ENCODE assay signal across 21 cellular contexts in the genomic region with DNA sequence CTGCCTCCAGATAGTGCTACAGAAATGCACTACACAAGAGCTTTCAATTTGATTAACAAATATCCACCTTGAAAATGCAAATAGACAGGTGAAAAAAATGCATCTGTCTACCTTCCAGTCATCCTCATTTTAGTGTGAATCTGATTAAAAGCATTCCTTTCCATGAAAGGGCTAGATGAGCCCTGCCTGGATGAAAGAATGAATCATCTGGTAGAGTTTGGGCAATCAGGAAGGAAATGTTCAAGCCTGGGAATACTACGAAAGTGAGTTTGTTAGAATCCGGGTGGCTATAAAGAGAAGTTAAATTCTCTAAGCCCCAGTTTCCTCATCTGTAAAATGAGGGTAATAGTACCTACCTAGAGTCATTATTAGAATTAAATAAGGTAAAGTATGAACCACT.
A peak's percentile ranks its signal among the peaks of the same experiment; 100 is the strongest.
DNase-seq lines count a peak whose midpoint lies in the region; ATAC-seq and TF ChIP-seq lines count a peak whose summit lies in the region.
"Had no signal": no experiment of that assay in that cellular context is flagged by ENCODE, and none has a peak within 500 bp of the region (broad histone marks: within the 10 kb centered on the region; RNA-seq: fewer than 3 reads in every experiment).

No MANE protein-coding gene starts in this region.

- no peak for TF ChIP-seq CTCF in sigmoid colon (IDR thresholded peaks at IDR 0.05)

- no peak overlapping the region for H3K4me3 ChIP-seq in sigmoid colon
- H3K4me3 ChIP-seq: ascending aorta, tibial nerve had no signal

- no peak for TF ChIP-seq EP300 in sigmoid colon (IDR thresholded peaks at IDR 0.05)

- DNase-seq in ELR (ENCODE audit: low read depth) (peak; percentile 42), LHCN-M2 (ENCODE audit: low read depth) (peak; percentile 51), amniotic epithelial cell (ENCODE audit: low read depth) (peak; percentile 76), medulla oblongata (ENCODE audit: extremely low spot score) (peak; percentile 27), sigmoid colon (no peak), NCI-H2227 treated with DMSO at 0.1 percent for 48 hours (lab: John Stamatoyannopoulos, UW) (no peak)
- DNase-seq in activated naive CD4-positive, alpha-beta T cell (lab: John Stamatoyannopoulos, UW) = no peak
- DNase-seq: activated CD4-positive, alpha-beta memory T cell treated with anti-CD3 and anti-CD28 coated beads for 36 hours; activated naive CD4-positive, alpha-beta T cell treated with anti-CD3 and anti-CD28 coated beads, Interleukin-2, amount 10 ng/mL, durations not matched to agents 7 days and 5 days; COR-L47; effector memory CD8-positive, alpha-beta T cell; naive thymus-derived CD8-positive, alpha-beta T cell; NCI-H1930; SHP77; stimulated activated naive CD8-positive, alpha-beta T cell treated with anti-CD3 and anti-CD28 coated beads, Interleukin-15, Interleukin-2, amounts not matched to agents 100 U/mL and 50 U/mL, for 24 hours; T-helper 1 cell had no signal

- 71 to 76% methylated on average over 2 of the region's 2 CpGs for WGBS in sigmoid colon, 2 donors

- no peaks in the 10 kb centered on the region for H3K4me1 ChIP-seq in sigmoid colon
- H3K4me1 ChIP-seq: parathyroid adenoma, tibial nerve had no signal

- no peaks in the 10 kb centered on the region for H3K27me3 ChIP-seq in sigmoid colon
- H3K27me3 ChIP-seq: ascending aorta, tibial nerve had no signal

- intact Hi-C loops in sigmoid colon (cut with DNase I) = no loop called here

- no peak for TF ChIP-seq POLR2A in sigmoid colon (IDR thresholded peaks at IDR 0.05)

- H3K36me3 ChIP-seq in sigmoid colon = no peaks in the 10 kb centered on the region
- H3K36me3 ChIP-seq: ascending aorta, tibial nerve had no signal

- H3K9me3 ChIP-seq in sigmoid colon = no peaks in the 10 kb centered on the region
- H3K9me3 ChIP-seq: ascending aorta, tibial nerve had no signal

- no peak for ATAC-seq in HG02623 (IDR thresholded peaks at IDR 0.05; ENCODE audit: unreplicated experiment)
- ATAC-seq: effector memory CD8-positive, alpha-beta T cell; HCT116; naive thymus-derived CD8-positive, alpha-beta T cell; stimulated activated naive CD8-positive, alpha-beta T cell treated with anti-CD3 and anti-CD28 coated beads, Interleukin-15, Interleukin-2, amounts not matched to agents 100 U/mL and 50 U/mL, for 24 hours had no signal

- no peak overlapping the region for H3K27ac ChIP-seq in sigmoid colon
- H3K27ac ChIP-seq: parathyroid adenoma, tibial nerve had no signal

Comparison
In these comparisons a context has a peak if more than half of its experiments do, and no peak if none do; other contexts are left out.
1. DNase-seq: peak in ELR (single experiment), LHCN-M2 (single experiment), amniotic epithelial cell (single experiment) and medulla oblongata (single experiment); none in sigmoid colon (single experiment), activated naive CD4-positive, alpha-beta T cell (0 of 4) and NCI-H2227 treated with DMSO at 0.1 percent for 48 hours (single experiment).